9 cellular contexts compared by ENCODE assay signal in genomic region chr17:56125830-56126819, GRCh38.
A peak's percentile ranks its signal among the peaks of the same experiment; 100 is the strongest.
DNase-seq lines count a peak whose midpoint lies in the region; ATAC-seq and TF ChIP-seq lines count a peak whose summit lies in the region.
"Had no signal": no experiment of that assay in that cellular context is flagged by ENCODE, and none has a peak within 500 bp of the region (broad histone marks: within the 10 kb centered on the region; RNA-seq: fewer than 3 reads in every experiment).

No MANE protein-coding gene starts in this region.

- TF ChIP-seq CTCF in LNCAP (IDR thresholded peaks at IDR 0.05) (peak; percentile 79), WI38 (IDR thresholded peaks at IDR 0.05; ENCODE audit: low read depth, low read length) (peak; percentile 77)

- no peak overlapping the region for H3K4me3 ChIP-seq in WI38 (ENCODE audit: low read depth, low read length)
- H3K4me3 ChIP-seq in effector memory CD4-positive, alpha-beta T cell (ENCODE audit: insufficient read depth, low read depth, low read length, poor library complexity, severe bottlenecking): no peak overlapping the region

- H3K27me3 ChIP-seq in effector memory CD4-positive, alpha-beta T cell (replicated peaks; ENCODE audit: control insufficient read depth, insufficient read depth, low read length, poor library complexity, severe bottlenecking): no peaks in the 10 kb centered on the region

- ATAC-seq in HG03280 (IDR thresholded peaks at IDR 0.05; ENCODE audit: unreplicated experiment): no peak
- ATAC-seq: naive thymus-derived CD4-positive, alpha-beta T cell had no signal

- DNase-seq in GM04503 (ENCODE audit: low read depth) (peak; percentile 28), left kidney (ENCODE audit: low read depth, low spot score) (peak; percentile 59), NCI-H2196 (lab: John Stamatoyannopoulos, UW; ENCODE audit: unreplicated experiment) (no peak), activated gamma-delta T cell treated with Interleukin-2 at 50 U/mL for 16 hours (no peak)
- DNase-seq in effector memory CD4-positive, alpha-beta T cell: no peak

- H3K4me1 ChIP-seq in effector memory CD4-positive, alpha-beta T cell (ENCODE audit: control insufficient read depth, insufficient read depth, low read length, poor library complexity, severe bottlenecking): no peaks in the 10 kb centered on the region

- no peaks in the 10 kb centered on the region for H3K9me3 ChIP-seq in effector memory CD4-positive, alpha-beta T cell (ENCODE audit: control insufficient read depth, low read length)

- H3K36me3 ChIP-seq in effector memory CD4-positive, alpha-beta T cell (ENCODE audit: control insufficient read depth, insufficient read depth, low read length): no peaks in the 10 kb centered on the region

- H3K27ac ChIP-seq in effector memory CD4-positive, alpha-beta T cell (ENCODE audit: insufficient read depth, low read length, poor library complexity, severe bottlenecking): no peak overlapping the region

Comparison
In these comparisons a context has a peak if more than half of its experiments do, and no peak if none do; other contexts are left out.
1. DNase-seq: peak in GM04503 (single experiment) and left kidney (single experiment); none in NCI-H2196 (single experiment), activated gamma-delta T cell treated with Interleukin-2 at 50 U/mL for 16 hours (single experiment) and effector memory CD4-positive, alpha-beta T cell (0 of 3).